ENCODE assay signal across 19 cellular contexts in the genomic region with DNA sequence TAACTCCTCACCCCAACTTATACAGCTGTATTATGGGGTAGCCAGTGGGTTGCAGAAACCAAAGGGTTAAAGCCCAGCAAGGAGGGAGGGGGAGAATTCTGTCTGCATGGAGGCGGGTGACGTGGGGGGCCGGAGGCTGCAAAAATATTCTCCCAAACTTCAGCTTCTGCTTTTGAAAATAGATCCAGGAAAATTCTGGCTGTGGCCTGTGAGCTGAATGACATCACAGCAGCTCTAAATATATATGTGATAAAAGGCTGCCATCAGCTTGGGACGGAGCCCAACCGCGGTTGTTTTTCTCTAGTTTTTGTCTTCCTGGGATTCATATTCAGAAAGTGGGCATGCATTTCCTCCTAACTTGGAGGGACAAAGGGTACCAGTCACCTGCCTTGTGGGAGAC. TPM values are rescaled to one million over a fixed set of nuclear protein-coding genes. Genes with fewer than 3 reads are reported as not detected.
DNase-seq lines count a peak whose midpoint lies in the region; ATAC-seq and TF ChIP-seq lines count a peak whose summit lies in the region.
"Had no signal": no experiment of that assay in that cellular context is flagged by ENCODE, and none has a peak within 500 bp of the region (broad histone marks: within the 10 kb centered on the region; RNA-seq: fewer than 3 reads in every experiment).

No MANE protein-coding gene starts in this region.

- H3K36me3 ChIP-seq in cardiac muscle cell (peaks cover 4% of the 10 kb centered on the region), heart right ventricle (peaks cover 0 to 98% (median 30%) of the 10 kb centered on the region in 9 donors), tibial artery (peaks cover 0 to 80% (median 40%) of the 10 kb centered on the region in 3 donors)

- H3K4me3 Mint-ChIP-seq in nephron: no peak overlapping the region
- H3K4me3 Mint-ChIP-seq: CD14-positive monocyte, HFFc6 had no signal

- peaks cover 20% of the 10 kb centered on the region for H3K36me3 Mint-ChIP-seq in nephron (ENCODE audit: low read depth)

- 10 to 23% methylated on average over 6 of the region's 6 CpGs for WGBS in heart right ventricle, 2 donors

- H3K4me1 Mint-ChIP-seq in nephron: peaks cover 9% of the 10 kb centered on the region
- H3K4me1 Mint-ChIP-seq: CD14-positive monocyte had no signal

- no peaks in the 10 kb centered on the region for H3K9me3 Mint-ChIP-seq in nephron
- H3K9me3 Mint-ChIP-seq: CD14-positive monocyte, HFFc6 had no signal

- peaks cover 30% of the 10 kb centered on the region for H3K4me1 ChIP-seq in cardiac muscle cell (ENCODE audit: low read depth)
- H3K4me1 ChIP-seq in heart right ventricle: peaks cover 5 to 79% (median 51%) of the 10 kb centered on the region in 9 donors
- peaks cover 0 to 40% (median 20%) of the 10 kb centered on the region in 4 donors for H3K4me1 ChIP-seq in tibial artery

- peak overlapping the region; percentile 79 for H3K27ac ChIP-seq in cardiac muscle cell
- H3K27ac ChIP-seq in heart right ventricle: peak overlapping the region; percentile 48 to 89 (median 80)
- peak overlapping the region; percentile 21 to 34 for H3K27ac ChIP-seq in tibial artery

- H3K27me3 Mint-ChIP-seq in nephron (ENCODE audit: low read depth): no peaks in the 10 kb centered on the region

- H3K4me3 ChIP-seq in cardiac muscle cell: no peak overlapping the region
- H3K4me3 ChIP-seq in heart right ventricle: no peak overlapping the region
- H3K4me3 ChIP-seq in tibial artery: no peak overlapping the region

- H3K9me3 ChIP-seq in cardiac muscle cell (ENCODE audit: low read depth): no peaks in the 10 kb centered on the region
- no peaks in the 10 kb centered on the region for H3K9me3 ChIP-seq in heart right ventricle
- H3K9me3 ChIP-seq in tibial artery: no peaks in the 10 kb centered on the region

- H3K27me3 ChIP-seq in cardiac muscle cell (no peaks in the 10 kb centered on the region), heart right ventricle (no peaks in the 10 kb centered on the region), tibial artery (no peaks in the 10 kb centered on the region)

- DNase-seq in cardiac muscle cell (ENCODE audit: low read depth in 1 of 2, low spot score in 1 of 2) (peak in 1 of 2 donors; percentile 30), left cardiac atrium (no peak), heart right ventricle (peak in 1 of 2 donors; percentile 41), tibial artery (no peak), HT-29 (ENCODE audit: low spot score) (no peak), posterior vena cava (ENCODE audit: low spot score) (no peak)
- DNase-seq: COR-L47; GOT3; HFFc6; KG1; NCI-H1417 treated with DMSO at 0.1 percent for 48 hours; NCI-H1930; NCI-H446 treated with DMSO at 0.1 percent for 48 hours; NK-92 treated with Interleukin-12 subunit alpha and Interleukin-12 subunit beta, amount 100 ng/mL, for 24 hours; OCI-M1 had no signal

- peak overlapping the region; percentile 13 to 61 (median 17) for H3K27ac Mint-ChIP-seq in nephron
- H3K27ac Mint-ChIP-seq: HFFc6 had no signal

- TF ChIP-seq CTCF in cardiac muscle cell (IDR thresholded peaks at IDR 0.05; ENCODE audit: low read depth, low read length): no peak
- no peak for TF ChIP-seq CTCF in heart right ventricle (IDR thresholded peaks at IDR 0.05)
- TF ChIP-seq CTCF in nephron (IDR thresholded peaks at IDR 0.05; ENCODE audit: unreplicated experiment in 3 of 3): no peak
- TF ChIP-seq CTCF in tibial artery (IDR thresholded peaks at IDR 0.05): no peak

- intact Hi-C loops in left cardiac atrium (cut with DNase I): no loop called here
- intact Hi-C loops in heart right ventricle (cut with DNase I): no loop called here
- intact Hi-C loops in tibial artery (cut with DNase I; ENCODE audit: low total_unique reads): no loop called here
- intact Hi-C loops in posterior vena cava (cut with DNase I): no loop called here

- ATAC-seq in left cardiac atrium: no peak
- ATAC-seq in heart right ventricle: peak in 3 of 8 donors; percentile 25 to 39 (median 26)
- no peak for ATAC-seq in HG02759 (IDR thresholded peaks at IDR 0.05; ENCODE audit: unreplicated experiment)
- ATAC-seq: HepG2 had no signal

RNA-seq across cellular contexts. Expression of gene MAPKAPK3, which starts 27.6 kb away (rescaled TPM):
- 88.2 and 94.7 TPM in 2 replicates for total RNA-seq in cardiac muscle cell
- 77.3 and 94.2 TPM in 2 replicates for polyA plus RNA-seq in cardiac muscle cell
- 100 to 1,000 TPM; 170 to 177 TPM for total RNA-seq in left cardiac atrium
- total RNA-seq in heart right ventricle: 100 to 1,000 TPM; 278 to 496 (median 334) TPM
- 100 to 1,000 TPM; 134 to 225 TPM for polyA plus RNA-seq in heart right ventricle
- 29.7 and 35.7 TPM in 2 replicates for total RNA-seq in HT-29 (2014; rRNA removed; shearing (Covaris generic))
- total RNA-seq in posterior vena cava: 10 to 100 TPM; 21.8 to 32.9 TPM

RNA-seq across cellular contexts. Expression of gene DOCK3, which starts 30.2 kb away (rescaled TPM):
- total RNA-seq in cardiac muscle cell: 0.42 and 1.3 TPM in 2 replicates
- polyA plus RNA-seq in cardiac muscle cell: 0.56 and 0.94 TPM in 2 replicates
- total RNA-seq in left cardiac atrium: 1 to 10 TPM; 2.8 to 3.8 TPM
- 1 to 10 TPM; 4.3 to 6.6 (median 4.7) TPM for total RNA-seq in heart right ventricle
- polyA plus RNA-seq in heart right ventricle: 1 to 10 TPM; 1.2 to 5.0 TPM
- total RNA-seq in HT-29 (2014; rRNA removed; shearing (Covaris generic)): 0.10 TPM in 1 of 2 replicates, not detected in the other
- total RNA-seq in posterior vena cava: 1 to 10 TPM in 1 of 2 donors, under 1 TPM in 1; 0.60 to 2.4 TPM
- total RNA-seq: HepG2 had no signal
- polyA plus RNA-seq: HepG2 had no signal

RNA-seq across cellular contexts. Expression of gene CISH, which starts 33.0 kb away (rescaled TPM):
- total RNA-seq in cardiac muscle cell: 6.9 and 8.2 TPM in 2 replicates
- 6.4 and 11.7 TPM in 2 replicates for polyA plus RNA-seq in cardiac muscle cell
- total RNA-seq in left cardiac atrium: 10 to 100 TPM in 1 of 2 donors, 1 to 10 TPM in 1; 10.0 to 41.9 TPM
- total RNA-seq in heart right ventricle: 100 to 1,000 TPM in 1 of 10 donors, 10 to 100 TPM in 6, 1 to 10 TPM in 3; 5.4 to 131 (median 24.0) TPM
- polyA plus RNA-seq in heart right ventricle: 10 to 100 TPM in 1 of 2 donors, 1 to 10 TPM in 1; 8.9 to 21.1 TPM
- total RNA-seq in HT-29 (2014; rRNA removed; shearing (Covaris generic)): 0.43 and 0.73 TPM in 2 replicates
- 10 to 100 TPM in 1 of 2 donors, 1 to 10 TPM in 1; 8.6 to 12.5 TPM for total RNA-seq in posterior vena cava

Comparison
In these comparisons a context has a peak if more than half of its experiments do, and no peak if none do; other contexts are left out.
1. H3K27ac ChIP-seq: peak in every context shown above with its lines; median percentile 80 in heart right ventricle; 79 in cardiac muscle cell; 28 in tibial artery.